ENCODE assay signal across 9 cellular contexts in genomic region chr2:30217644-30218361, GRCh38. TPM values are rescaled to one million over a fixed set of nuclear protein-coding genes. Genes with fewer than 3 reads are reported as not detected.
DNase-seq lines count a peak whose midpoint lies in the region; ATAC-seq and TF ChIP-seq lines count a peak whose summit lies in the region.
"Had no signal": no experiment of that assay in that cellular context is flagged by ENCODE, and none has a peak within 500 bp of the region (broad histone marks: within the 10 kb centered on the region; RNA-seq: fewer than 3 reads in every experiment).

No MANE protein-coding gene starts in this region.

- no peak for DNase-seq in stimulated activated naive CD8-positive, alpha-beta T cell treated with anti-CD3 and anti-CD28 coated beads, Interleukin-15, Interleukin-2, amounts not matched to agents 100 U/mL and 50 U/mL, for 24 hours
- DNase-seq in stimulated activated naive CD8-positive, alpha-beta T cell treated with anti-CD3 and anti-CD28 coated beads, Interleukin-15, amount 100 ng/mL, for 72 hours, result no peak
- no peak for DNase-seq in OCI-LY7 (ENCODE audit: low spot score)
- peak; percentile 71 for DNase-seq in left kidney (ENCODE audit: low read depth, low spot score)
- DNase-seq in CD8-positive, alpha-beta memory T cell, result no peak
- DNase-seq in COLO829 (ENCODE audit: low spot score), result no peak
- DNase-seq in effector CD4-positive, alpha-beta T cell, result no peak
- no peak for DNase-seq in stimulated activated CD4-positive, alpha-beta T cell treated with anti-CD3 and anti-CD28 coated beads, Interleukin-4, amount 100 ng/mL, for 4 hours
- DNase-seq: CD8-positive, alpha-beta T cell had no signal

- H3K9me3 Mint-ChIP-seq in stimulated activated naive CD8-positive, alpha-beta T cell treated with anti-CD3 and anti-CD28 coated beads, Interleukin-15, amount 100 ng/mL, for 72 hours, result no peaks in the 10 kb centered on the region
- no peaks in the 10 kb centered on the region for H3K9me3 Mint-ChIP-seq in CD8-positive, alpha-beta memory T cell
- H3K9me3 Mint-ChIP-seq: CD8-positive, alpha-beta T cell had no signal

- no peak overlapping the region for H3K27ac ChIP-seq in OCI-LY7 (ENCODE audit: low read depth, low read length, poor library complexity, severe bottlenecking)
- H3K27ac ChIP-seq in CD8-positive, alpha-beta memory T cell (ENCODE audit: low read depth, low read length), result no peak overlapping the region

- H2AFZ ChIP-seq in OCI-LY7 (ENCODE audit: low read length), result no peak overlapping the region

- CTCF ChIA-PET in OCI-LY7 (lab: Charles Lee; ENCODE audit: unreplicated experiment), result interaction anchor here (0.8 kb wide), 1 partner anchor 117 kb away, joined by 4 read pairs; no protein-coding TSS in a partner anchor
- CTCF ChIA-PET in CD8-positive, alpha-beta memory T cell (lab: Charles Lee), result interaction anchor here (1.7 kb wide), 1 partner anchor 494 kb away, joined by 3 read pairs; no protein-coding TSS in a partner anchor

- no peaks in the 10 kb centered on the region for H4K20me1 ChIP-seq in OCI-LY7 (ENCODE audit: insufficient read depth, low read length)

- no peaks in the 10 kb centered on the region for H3K27me3 Mint-ChIP-seq in stimulated activated naive CD8-positive, alpha-beta T cell treated with anti-CD3 and anti-CD28 coated beads, Interleukin-15, amount 100 ng/mL, for 72 hours
- no peaks in the 10 kb centered on the region for H3K27me3 Mint-ChIP-seq in CD8-positive, alpha-beta memory T cell

- H3K9me3 ChIP-seq in OCI-LY7 (ENCODE audit: low read length), result no peaks in the 10 kb centered on the region
- no peaks in the 10 kb centered on the region for H3K9me3 ChIP-seq in CD8-positive, alpha-beta memory T cell (ENCODE audit: low read length)

- peaks cover 17% of the 10 kb centered on the region for H3K4me1 Mint-ChIP-seq in stimulated activated naive CD8-positive, alpha-beta T cell treated with anti-CD3 and anti-CD28 coated beads, Interleukin-15, amount 100 ng/mL, for 72 hours
- peaks cover 18 to 25% (median 20%) of the 10 kb centered on the region in 3 donors for H3K4me1 Mint-ChIP-seq in CD8-positive, alpha-beta memory T cell

- no peak overlapping the region for H3K27ac Mint-ChIP-seq in stimulated activated naive CD8-positive, alpha-beta T cell treated with anti-CD3 and anti-CD28 coated beads, Interleukin-15, amount 100 ng/mL, for 72 hours
- H3K27ac Mint-ChIP-seq in CD8-positive, alpha-beta memory T cell, result peak overlapping the region in 1 of 8 donors; percentile 50
- H3K27ac Mint-ChIP-seq: CD8-positive, alpha-beta T cell had no signal

- peaks cover 13% of the 10 kb centered on the region for H3K4me1 ChIP-seq in OCI-LY7 (ENCODE audit: insufficient read depth, low read length, poor library complexity, severe bottlenecking)
- H3K4me1 ChIP-seq in CD8-positive, alpha-beta memory T cell (ENCODE audit: insufficient read depth, low read length), result peaks cover 12% of the 10 kb centered on the region

- no peaks in the 10 kb centered on the region for H3K27me3 ChIP-seq in CD8-positive, alpha-beta memory T cell (ENCODE audit: insufficient read depth, low read length, poor library complexity, severe bottlenecking)

- no peak for TF ChIP-seq CTCF in OCI-LY7 (conservative IDR thresholded peaks at IDR 0.05; ENCODE audit: low read length)

- no peaks in the 10 kb centered on the region for H3K9me2 ChIP-seq in OCI-LY7 (ENCODE audit: insufficient read depth, low read length)

- no peaks in the 10 kb centered on the region for H3K36me3 Mint-ChIP-seq in CD8-positive, alpha-beta memory T cell
- H3K36me3 Mint-ChIP-seq: CD8-positive, alpha-beta T cell had no signal

- H3K4me3 Mint-ChIP-seq in stimulated activated naive CD8-positive, alpha-beta T cell treated with anti-CD3 and anti-CD28 coated beads, Interleukin-15, amount 100 ng/mL, for 72 hours, result no peak overlapping the region
- no peak overlapping the region for H3K4me3 Mint-ChIP-seq in CD8-positive, alpha-beta memory T cell
- H3K4me3 Mint-ChIP-seq: CD8-positive, alpha-beta T cell had no signal

- intact Hi-C loops in OCI-LY7 (cut with micrococcal nuclease; ENCODE audit: unreplicated experiment), result no loop called here

- no TSS peak for BruUV-seq in OCI-LY7 (replicated peaks; lab: Mats Ljungman, UMichigan)

- ATAC-seq in stimulated activated naive CD8-positive, alpha-beta T cell treated with anti-CD3 and anti-CD28 coated beads, Interleukin-15, Interleukin-2, amounts not matched to agents 100 U/mL and 50 U/mL, for 24 hours, result peak; percentile 26
- no peak for ATAC-seq in stimulated activated naive CD8-positive, alpha-beta T cell treated with anti-CD3 and anti-CD28 coated beads, Interleukin-15, amount 100 ng/mL, for 72 hours
- ATAC-seq: CD8-positive, alpha-beta T cell had no signal

- no peak overlapping the region for H3K4me3 ChIP-seq in OCI-LY7 (ENCODE audit: low read depth, low read length, poor library complexity, severe bottlenecking)
- no peak overlapping the region for H3K4me3 ChIP-seq in CD8-positive, alpha-beta memory T cell (ENCODE audit: low read length)

- peak overlapping the region; percentile 39; the same call in 1 of the 2 replicates for H3K4me2 ChIP-seq in OCI-LY7 (ENCODE audit: low read length)

- POLR2A ChIA-PET in OCI-LY7 (lab: Charles Lee), result interaction anchor here (0.5 to 0.6 kb wide), 2 partner anchors 14 to 65 kb away, joined by 3 to 6 read pairs; no protein-coding TSS in a partner anchor
- POLR2A ChIA-PET in CD8-positive, alpha-beta memory T cell (lab: Charles Lee), result no interaction called here

- no peaks in the 10 kb centered on the region for H3K36me3 ChIP-seq in OCI-LY7 (ENCODE audit: insufficient read depth, low read length)
- H3K36me3 ChIP-seq in CD8-positive, alpha-beta memory T cell (ENCODE audit: insufficient read depth, low read length), result no peaks in the 10 kb centered on the region

- no peaks in the 10 kb centered on the region for H3K79me2 ChIP-seq in OCI-LY7 (ENCODE audit: insufficient read depth, low read depth, low read length)

RNA-seq across cellular contexts. Expression of gene LBH, which starts 13.5 kb away (rescaled TPM):
- total RNA-seq in OCI-LY7 (2014; rRNA removed; shearing (Covaris generic)), result 0.75 and 3.7 TPM in 2 replicates
- 3.0 and 3.8 TPM in 2 replicates for total RNA-seq in OCI-LY7 (2022)
- 100 to 1,000 TPM; 115 to 121 TPM for total RNA-seq in CD8-positive, alpha-beta memory T cell
- polyA plus RNA-seq in CD8-positive, alpha-beta memory T cell, result 156 TPM

Comparison
In these comparisons a context has a peak if more than half of its experiments do, and no peak if none do; other contexts are left out.
1. RNA of gene LBH, which starts 13.5 kb away (total RNA-seq): 115 to 121 TPM in CD8-positive, alpha-beta memory T cell; 0.75 to 3.8 TPM in OCI-LY7; every median in the first group is over 10 times any median in the second.